11 cellular contexts compared by ENCODE assay signal in genomic region chr3:359672-360071, GRCh38.
DNase-seq lines count a peak whose midpoint lies in the region; ATAC-seq and TF ChIP-seq lines count a peak whose summit lies in the region.
"Had no signal": no experiment of that assay in that cellular context is flagged by ENCODE, and none has a peak within 500 bp of the region (broad histone marks: within the 10 kb centered on the region; RNA-seq: fewer than 3 reads in every experiment).

No MANE protein-coding gene starts in this region.

- H3K9me2 ChIP-seq in Karpas-422 (replicated peaks; ENCODE audit: insufficient read depth, low read length), result no peaks in the 10 kb centered on the region

- no peak overlapping the region for H4K8ac ChIP-seq in mesenchymal stem cell (ENCODE audit: low read length)

- H4K91ac ChIP-seq in mesenchymal stem cell (ENCODE audit: low read length), result no peak overlapping the region

- H2AK5ac ChIP-seq in mesenchymal stem cell (ENCODE audit: low read length, severe bottlenecking), result no peak overlapping the region

- H3K4me2 ChIP-seq in Karpas-422 (ENCODE audit: low read depth, low read length, poor library complexity, severe bottlenecking) (peak overlapping the region; percentile 48), mesenchymal stem cell (ENCODE audit: low read length, poor library complexity, severe bottlenecking) (no peak overlapping the region)

- no peaks in the 10 kb centered on the region for H3K27me3 Mint-ChIP-seq in effector memory CD8-positive, alpha-beta T cell
- H3K27me3 Mint-ChIP-seq: brain had no signal

- H2BK120ac ChIP-seq in mesenchymal stem cell (ENCODE audit: low read depth, low read length), result no peak overlapping the region

- intact Hi-C loops in stomach (cut with DNase I; ENCODE audit: low total_unique reads), result no loop called here

- no peak overlapping the region for H2BK5ac ChIP-seq in mesenchymal stem cell (ENCODE audit: low read depth, low read length, poor library complexity, severe bottlenecking)

- H3K4me3 Mint-ChIP-seq in effector memory CD8-positive, alpha-beta T cell, result no peak overlapping the region
- H3K4me3 Mint-ChIP-seq: brain had no signal

- no peak for TF ChIP-seq CTCF in stomach (IDR thresholded peaks at IDR 0.05)

- H4K20me1 ChIP-seq in Karpas-422 (ENCODE audit: insufficient read depth, low read depth, low read length), result no peaks in the 10 kb centered on the region

- H3K4me3 ChIP-seq in Karpas-422 (ENCODE audit: low read length) (peak overlapping the region; percentile 2; the same call in 1 of the 2 replicates), stomach (no peak overlapping the region), mesenchymal stem cell (ENCODE audit: insufficient read depth in 1 of 2, low read depth in 1 of 2, low read length in 2 of 2) (no peak overlapping the region)

- H3K79me1 ChIP-seq in mesenchymal stem cell (replicated peaks; ENCODE audit: low read length, poor library complexity, severe bottlenecking), result no peaks in the 10 kb centered on the region

- H3K36me3 ChIP-seq in Karpas-422 (ENCODE audit: insufficient read depth, low read length), result no peaks in the 10 kb centered on the region
- H3K36me3 ChIP-seq in stomach, result no peaks in the 10 kb centered on the region
- no peaks in the 10 kb centered on the region for H3K36me3 ChIP-seq in mesenchymal stem cell (ENCODE audit: control insufficient read depth in 1 of 2, insufficient read depth in 2 of 2, low read depth in 1 of 2, low read length in 2 of 2)
- H3K36me3 ChIP-seq: BE2C had no signal

- no peak for TF ChIP-seq POLR2A in stomach (IDR thresholded peaks at IDR 0.05)

- H3K27ac ChIP-seq in Karpas-422 (ENCODE audit: low read length) (peak overlapping the region; percentile 83), stomach (no peak overlapping the region), mesenchymal stem cell (ENCODE audit: low read length, poor library complexity, severe bottlenecking) (no peak overlapping the region)
- H3K27ac ChIP-seq: HL-60 had no signal

- H3K23ac ChIP-seq in mesenchymal stem cell (ENCODE audit: low read length in 2 of 2), result no peak overlapping the region

- H3K9me3 ChIP-seq in Karpas-422 (ENCODE audit: low read length) (no peaks in the 10 kb centered on the region), stomach (no peaks in the 10 kb centered on the region), mesenchymal stem cell (ENCODE audit: control insufficient read depth, low read length) (no peaks in the 10 kb centered on the region)
- H3K9me3 ChIP-seq: BE2C had no signal

- H2BK15ac ChIP-seq in mesenchymal stem cell (ENCODE audit: low read depth, poor library complexity, severe bottlenecking), result no peak overlapping the region

- H3K9ac ChIP-seq in Karpas-422 (ENCODE audit: low read length) (peak overlapping the region; percentile 25; the same call in 1 of the 2 replicates), mesenchymal stem cell (ENCODE audit: low read length) (no peak overlapping the region)

- H3K9me3 Mint-ChIP-seq in effector memory CD8-positive, alpha-beta T cell, result peaks cover 0 to 5% of the 10 kb centered on the region in 2 donors

- H3K4me1 ChIP-seq in Karpas-422 (ENCODE audit: low read length) (peaks cover 61% of the 10 kb centered on the region), stomach (peaks cover 0 to 20% (median 5%) of the 10 kb centered on the region in 4 donors), mesenchymal stem cell (ENCODE audit: control insufficient read depth, insufficient read depth, low read depth, low read length) (no peaks in the 10 kb centered on the region)
- H3K4me1 ChIP-seq: BE2C had no signal

- no peak overlapping the region for H3K18ac ChIP-seq in mesenchymal stem cell (ENCODE audit: low read depth in 1 of 2, low read length in 2 of 2)

- H3K36me3 Mint-ChIP-seq in effector memory CD8-positive, alpha-beta T cell (ENCODE audit: insufficient read depth), result no peaks in the 10 kb centered on the region

- no peak overlapping the region for H3K14ac ChIP-seq in mesenchymal stem cell (ENCODE audit: low read length in 2 of 2)

- DNase-seq in Karpas-422 (peak; percentile 92), stomach (no peak), mesenchymal stem cell (no peak)
- DNase-seq in effector memory CD8-positive, alpha-beta T cell, result no peak
- DNase-seq in activated effector memory CD4-positive, alpha-beta T cell treated with Interleukin-2 at 50 U/mL for 16 hours, result no peak
- DNase-seq: BE2C had no signal

- H3K4me1 Mint-ChIP-seq in effector memory CD8-positive, alpha-beta T cell (ENCODE audit: low read depth in 2 of 2), result no peaks in the 10 kb centered on the region

- no peak for TF ChIP-seq EP300 in stomach (IDR thresholded peaks at IDR 0.05)

- no peaks in the 10 kb centered on the region for H3K79me2 ChIP-seq in Karpas-422 (ENCODE audit: low read length)

- ATAC-seq in GM18498 (IDR thresholded peaks at IDR 0.05; ENCODE audit: unreplicated experiment) (peak; percentile 84), GM19452 (IDR thresholded peaks at IDR 0.05; ENCODE audit: unreplicated experiment) (peak; percentile 58), HG02943 (IDR thresholded peaks at IDR 0.05; ENCODE audit: low read depth, unreplicated experiment) (peak; percentile 56)
- ATAC-seq in effector memory CD8-positive, alpha-beta T cell (replicated peaks), result no peak

- H3K27me3 ChIP-seq in Karpas-422 (ENCODE audit: low read length), result no peaks in the 10 kb centered on the region
- no peaks in the 10 kb centered on the region for H3K27me3 ChIP-seq in stomach
- H3K27me3 ChIP-seq in mesenchymal stem cell (ENCODE audit: control insufficient read depth in 1 of 2, insufficient read depth in 1 of 2, low read length in 2 of 2), result no peaks in the 10 kb centered on the region
- H3K27me3 ChIP-seq: BE2C had no signal

- H2BK12ac ChIP-seq in mesenchymal stem cell (ENCODE audit: low read length in 2 of 2), result no peak overlapping the region

- H2AFZ ChIP-seq in Karpas-422 (ENCODE audit: low read length) (peak overlapping the region; percentile 47), mesenchymal stem cell (ENCODE audit: low read depth, low read length) (no peak overlapping the region)

- H3K4ac ChIP-seq in mesenchymal stem cell (ENCODE audit: low read depth in 1 of 2, low read length in 2 of 2), result no peak overlapping the region

- no peak overlapping the region for H3K27ac Mint-ChIP-seq in effector memory CD8-positive, alpha-beta T cell
- H3K27ac Mint-ChIP-seq: brain had no signal

- WGBS in stomach, 5 donors, result 37 to 66% (median 45%) methylated on average over 3 of the region's 3 CpGs
- WGBS in mesenchymal stem cell, result 85% methylated on average over 3 of the region's 3 CpGs
